Comparison of ENCODE assay signal across 1 cellular context in the genomic region with DNA sequence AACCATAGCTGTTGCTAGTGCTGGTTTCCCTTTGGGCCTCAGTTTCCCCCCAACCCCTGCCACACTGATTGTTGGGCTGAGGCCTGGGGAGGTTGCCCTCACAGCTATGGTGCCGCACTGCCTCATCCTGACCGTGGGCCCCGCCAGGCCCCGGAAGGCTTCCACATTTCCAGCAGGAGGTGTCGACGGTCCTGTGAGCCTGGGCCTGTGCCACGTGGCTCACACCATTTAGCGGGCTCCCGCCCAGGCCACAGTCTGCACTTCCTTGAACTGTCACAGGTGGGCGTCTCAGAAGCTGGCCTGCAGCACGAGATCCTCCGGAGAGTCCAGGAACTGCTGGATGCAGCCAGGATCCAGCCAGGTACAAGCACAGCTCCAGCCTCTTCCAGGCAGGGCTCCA.
TF ChIP-seq lines count a peak whose summit lies in the region.

No MANE protein-coding gene starts in this region.

TF ChIP-seq in GM23338, 12 proteins besides CTCF, POLR2A, EP300 and RAD21 (continued from another document):
- TF ChIP-seq, protein P1, sequence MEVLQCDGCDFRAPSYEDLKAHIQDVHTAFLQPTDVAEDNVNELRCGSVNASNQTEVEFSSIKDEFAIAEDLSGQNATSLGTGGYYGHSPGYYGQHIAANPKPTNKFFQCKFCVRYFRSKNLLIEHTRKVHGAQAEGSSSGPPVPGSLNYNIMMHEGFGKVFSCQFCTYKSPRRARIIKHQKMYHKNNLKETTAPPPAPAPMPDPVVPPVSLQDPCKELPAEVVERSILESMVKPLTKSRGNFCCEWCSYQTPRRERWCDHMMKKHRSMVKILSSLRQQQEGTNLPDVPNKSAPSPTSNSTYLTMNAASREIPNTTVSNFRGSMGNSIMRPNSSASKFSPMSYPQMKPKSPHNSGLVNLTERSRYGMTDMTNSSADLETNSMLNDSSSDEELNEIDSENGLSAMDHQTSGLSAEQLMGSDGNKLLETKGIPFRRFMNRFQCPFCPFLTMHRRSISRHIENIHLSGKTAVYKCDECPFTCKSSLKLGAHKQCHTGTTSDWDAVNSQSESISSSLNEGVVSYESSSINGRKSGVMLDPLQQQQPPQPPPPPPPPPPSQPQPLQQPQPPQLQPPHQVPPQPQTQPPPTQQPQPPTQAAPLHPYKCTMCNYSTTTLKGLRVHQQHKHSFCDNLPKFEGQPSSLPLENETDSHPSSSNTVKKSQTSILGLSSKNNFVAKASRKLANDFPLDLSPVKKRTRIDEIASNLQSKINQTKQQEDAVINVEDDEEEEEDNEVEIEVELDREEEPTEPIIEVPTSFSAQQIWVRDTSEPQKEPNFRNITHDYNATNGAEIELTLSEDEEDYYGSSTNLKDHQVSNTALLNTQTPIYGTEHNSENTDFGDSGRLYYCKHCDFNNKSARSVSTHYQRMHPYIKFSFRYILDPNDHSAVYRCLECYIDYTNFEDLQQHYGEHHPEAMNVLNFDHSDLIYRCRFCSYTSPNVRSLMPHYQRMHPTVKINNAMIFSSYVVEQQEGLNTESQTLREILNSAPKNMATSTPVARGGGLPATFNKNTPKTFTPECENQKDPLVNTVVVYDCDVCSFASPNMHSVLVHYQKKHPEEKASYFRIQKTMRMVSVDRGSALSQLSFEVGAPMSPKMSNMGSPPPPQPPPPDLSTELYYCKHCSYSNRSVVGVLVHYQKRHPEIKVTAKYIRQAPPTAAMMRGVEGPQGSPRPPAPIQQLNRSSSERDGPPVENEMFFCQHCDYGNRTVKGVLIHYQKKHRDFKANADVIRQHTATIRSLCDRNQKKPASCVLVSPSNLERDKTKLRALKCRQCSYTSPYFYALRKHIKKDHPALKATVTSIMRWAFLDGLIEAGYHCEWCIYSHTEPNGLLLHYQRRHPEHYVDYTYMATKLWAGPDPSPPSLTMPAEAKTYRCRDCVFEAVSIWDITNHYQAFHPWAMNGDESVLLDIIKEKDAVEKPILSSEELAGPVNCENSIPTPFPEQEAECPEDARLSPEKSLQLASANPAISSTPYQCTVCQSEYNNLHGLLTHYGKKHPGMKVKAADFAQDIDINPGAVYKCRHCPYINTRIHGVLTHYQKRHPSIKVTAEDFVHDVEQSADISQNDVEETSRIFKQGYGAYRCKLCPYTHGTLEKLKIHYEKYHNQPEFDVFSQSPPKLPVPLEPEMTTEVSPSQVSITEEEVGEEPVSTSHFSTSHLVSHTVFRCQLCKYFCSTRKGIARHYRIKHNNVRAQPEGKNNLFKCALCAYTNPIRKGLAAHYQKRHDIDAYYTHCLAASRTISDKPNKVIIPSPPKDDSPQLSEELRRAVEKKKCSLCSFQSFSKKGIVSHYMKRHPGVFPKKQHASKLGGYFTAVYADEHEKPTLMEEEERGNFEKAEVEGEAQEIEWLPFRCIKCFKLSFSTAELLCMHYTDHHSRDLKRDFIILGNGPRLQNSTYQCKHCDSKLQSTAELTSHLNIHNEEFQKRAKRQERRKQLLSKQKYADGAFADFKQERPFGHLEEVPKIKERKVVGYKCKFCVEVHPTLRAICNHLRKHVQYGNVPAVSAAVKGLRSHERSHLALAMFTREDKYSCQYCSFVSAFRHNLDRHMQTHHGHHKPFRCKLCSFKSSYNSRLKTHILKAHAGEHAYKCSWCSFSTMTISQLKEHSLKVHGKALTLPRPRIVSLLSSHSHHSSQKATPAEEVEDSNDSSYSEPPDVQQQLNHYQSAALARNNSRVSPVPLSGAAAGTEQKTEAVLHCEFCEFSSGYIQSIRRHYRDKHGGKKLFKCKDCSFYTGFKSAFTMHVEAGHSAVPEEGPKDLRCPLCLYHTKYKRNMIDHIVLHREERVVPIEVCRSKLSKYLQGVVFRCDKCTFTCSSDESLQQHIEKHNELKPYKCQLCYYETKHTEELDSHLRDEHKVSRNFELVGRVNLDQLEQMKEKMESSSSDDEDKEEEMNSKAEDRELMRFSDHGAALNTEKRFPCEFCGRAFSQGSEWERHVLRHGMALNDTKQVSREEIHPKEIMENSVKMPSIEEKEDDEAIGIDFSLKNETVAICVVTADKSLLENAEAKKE (CRISPR knock-in tag; IDR thresholded peaks at IDR 0.05) = no peak
- no peak for TF ChIP-seq STAT1 (IDR thresholded peaks at IDR 0.05; ENCODE audit: unreplicated experiment)
- no peak for TF ChIP-seq ZNF114 (CRISPR knock-in tag; IDR thresholded peaks at IDR 0.05)
- TF ChIP-seq, protein P2, sequence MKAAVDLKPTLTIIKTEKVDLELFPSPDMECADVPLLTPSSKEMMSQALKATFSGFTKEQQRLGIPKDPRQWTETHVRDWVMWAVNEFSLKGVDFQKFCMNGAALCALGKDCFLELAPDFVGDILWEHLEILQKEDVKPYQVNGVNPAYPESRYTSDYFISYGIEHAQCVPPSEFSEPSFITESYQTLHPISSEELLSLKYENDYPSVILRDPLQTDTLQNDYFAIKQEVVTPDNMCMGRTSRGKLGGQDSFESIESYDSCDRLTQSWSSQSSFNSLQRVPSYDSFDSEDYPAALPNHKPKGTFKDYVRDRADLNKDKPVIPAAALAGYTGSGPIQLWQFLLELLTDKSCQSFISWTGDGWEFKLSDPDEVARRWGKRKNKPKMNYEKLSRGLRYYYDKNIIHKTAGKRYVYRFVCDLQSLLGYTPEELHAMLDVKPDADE (IDR thresholded peaks at IDR 0.05) = no peak
- no peak for TF ChIP-seq ZNF331 (CRISPR knock-in tag; IDR thresholded peaks at IDR 0.05; ENCODE audit: low read depth)
- TF ChIP-seq EZH2phosphoT487 (IDR thresholded peaks at IDR 0.05; ENCODE audit: unreplicated experiment) = no peak
